Comparison of ENCODE assay signal across 8 cellular contexts in the genomic region with DNA sequence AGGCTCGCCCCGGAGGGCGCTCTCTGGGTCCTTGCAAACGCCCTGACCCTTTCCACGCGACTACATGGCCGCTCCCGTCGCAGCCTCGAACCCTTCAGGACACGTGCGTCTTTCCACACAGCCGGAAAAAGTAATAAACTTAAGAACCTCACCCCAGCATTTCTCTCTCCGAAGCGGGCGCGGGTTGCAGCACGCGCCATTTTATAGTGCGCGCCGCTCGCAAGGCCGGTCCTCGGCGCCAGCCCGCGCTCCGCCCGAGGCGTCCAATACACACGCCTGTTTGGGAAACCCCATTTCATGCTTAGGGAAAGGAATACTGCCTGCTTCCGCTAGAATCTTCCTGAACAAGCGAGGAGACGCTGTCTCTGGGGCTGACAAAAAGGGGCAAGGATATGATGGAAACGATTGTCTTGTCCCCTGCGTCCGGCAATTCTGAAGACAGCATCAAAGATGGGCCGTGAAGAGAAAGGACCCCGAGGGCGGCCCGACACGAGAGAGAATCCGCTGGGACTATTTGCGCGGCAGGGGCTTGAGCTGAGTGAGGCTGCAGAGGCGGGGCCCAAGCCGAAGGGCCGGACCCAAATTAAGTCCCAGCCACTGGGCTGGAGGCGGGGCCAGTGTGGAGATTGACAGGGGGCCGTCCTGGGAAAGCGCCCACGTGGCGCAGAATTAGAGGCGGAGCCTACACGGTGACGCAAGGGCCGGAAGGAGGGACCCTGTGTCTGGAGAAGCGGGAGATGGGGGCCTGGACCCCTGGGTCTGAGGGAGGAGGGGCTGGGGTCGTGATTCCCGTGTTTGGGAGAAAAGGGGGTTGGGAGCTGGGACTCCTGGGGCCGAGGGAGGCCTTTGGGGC. TPM values are rescaled to one million over a fixed set of nuclear protein-coding genes. Genes with fewer than 3 reads are reported as not detected.
A peak's percentile ranks its signal among the peaks of the same experiment; 100 is the strongest.
DNase-seq lines count a peak whose midpoint lies in the region; ATAC-seq, FAIRE-seq and TF ChIP-seq lines count a peak whose summit lies in the region.

No MANE protein-coding gene starts in this region.

- H3K27ac Mint-ChIP-seq in WTC11, result peak overlapping the region; percentile 100

- no peaks in the 10 kb centered on the region for H3K9me3 Mint-ChIP-seq in WTC11

- DNase-seq in AG08395 (ENCODE audit: low spot score), result peak; percentile 99
- peak; percentile 95 for DNase-seq in NCI-H2227 treated with DMSO at 0.1 percent for 48 hours (lab: John Stamatoyannopoulos, UW)
- peak; percentile 98 for DNase-seq in WTC11 (ENCODE audit: low spot score)
- DNase-seq in cardiac fibroblast (ENCODE audit: low read depth in 2 of 2), result peak; percentile 99
- peak; percentile 98 for DNase-seq in iPS-NIHi7 (ENCODE audit: extremely low spot score)
- DNase-seq in small intestine, result peak; percentile 98

- H3K4me1 Mint-ChIP-seq in WTC11, result peaks cover 25% of the 10 kb centered on the region

- in situ Hi-C loops in GM18951 (cut with MboI; ENCODE audit: low sequenced_read_pairs, unreplicated experiment), result no loop called here

- no peak for FAIRE-seq in small intestine (lab: Jason Lieb, UNC)

- peaks cover 0 to 4% of the 10 kb centered on the region in 2 donors for H3K36me3 ChIP-seq in small intestine (ENCODE audit: control insufficient read depth in 2 of 2, insufficient read depth in 2 of 2, low read length in 2 of 2)

- CTCF ChIA-PET in WTC11 (lab: Charles Lee), result interaction anchor here (0.6 to 2.6 kb wide), 12 partner anchors 9 to 344 kb away, joined by 3 to 13 read pairs (median 3); no protein-coding TSS in a partner anchor

- H3K27me3 ChIP-seq in small intestine (ENCODE audit: control insufficient read depth in 2 of 2, insufficient read depth in 2 of 2, low read length in 2 of 2), result no peaks in the 10 kb centered on the region

- peaks cover 0 to 2% of the 10 kb centered on the region in 2 donors for H3K4me1 ChIP-seq in small intestine (ENCODE audit: control insufficient read depth in 2 of 2, insufficient read depth in 1 of 2, low read depth in 1 of 2, low read length in 1 of 2)

- H3K27me3 Mint-ChIP-seq in WTC11 (ENCODE audit: low read depth), result peaks cover 28% of the 10 kb centered on the region

- no peaks in the 10 kb centered on the region for H3K9me3 ChIP-seq in small intestine (ENCODE audit: control insufficient read depth, low read depth)

- POLR2A ChIA-PET in WTC11 (lab: Charles Lee), result interaction anchor here (0.6 to 1.3 kb wide), 8 partner anchors 9 to 105 kb away, joined by 3 to 6 read pairs (median 4); no protein-coding TSS in a partner anchor

- TF ChIP-seq CTCF in WTC11 (IDR thresholded peaks at IDR 0.05) (no peak), cardiac fibroblast (IDR thresholded peaks at IDR 0.05; ENCODE audit: low read depth, low read length) (no peak)

- ATAC-seq in HG03175 (IDR thresholded peaks at IDR 0.05; ENCODE audit: unreplicated experiment), result peak; percentile 94
- peak; percentile 96 for ATAC-seq in WTC11

- peaks cover 44% of the 10 kb centered on the region for H3K36me3 Mint-ChIP-seq in WTC11

- H3K27ac ChIP-seq in small intestine (ENCODE audit: low read depth in 1 of 2, low read length in 1 of 2), result peak overlapping the region; percentile 85 to 99

- H3K4me3 ChIP-seq in cardiac fibroblast (replicated peaks in 1 of 2; ENCODE audit: low read depth in 2 of 2, low read length in 2 of 2) (peak overlapping the region; percentile 99 to 100), small intestine (ENCODE audit: low read depth in 1 of 2, low read length in 2 of 2) (peak overlapping the region; percentile 71 to 86)

- peak overlapping the region; percentile 96 for H3K4me3 Mint-ChIP-seq in WTC11

- 0 to 1% (median 0%) methylated on average over 61 to 62 of the region's 62 CpGs for WGBS in small intestine, 3 donors

- TF ChIP-seq POLR2A in GM18951 (IDR thresholded peaks at IDR 0.05; ENCODE audit: extremely low read depth, insufficient read depth, insufficient read length), result peak; percentile 98

TF ChIP-seq in WTC11, 78 proteins besides CTCF, POLR2A, EP300 and RAD21 (continues in another document):
- no peak for TF ChIP-seq NR3C1 (CRISPR knock-in tag; conservative IDR thresholded peaks at IDR 0.05; ENCODE audit: low read depth)
- peak; percentile 87 for TF ChIP-seq FOXP1 (CRISPR knock-in tag; IDR thresholded peaks at IDR 0.05; ENCODE audit: borderline replicate concordance)
- TF ChIP-seq, protein P1, sequence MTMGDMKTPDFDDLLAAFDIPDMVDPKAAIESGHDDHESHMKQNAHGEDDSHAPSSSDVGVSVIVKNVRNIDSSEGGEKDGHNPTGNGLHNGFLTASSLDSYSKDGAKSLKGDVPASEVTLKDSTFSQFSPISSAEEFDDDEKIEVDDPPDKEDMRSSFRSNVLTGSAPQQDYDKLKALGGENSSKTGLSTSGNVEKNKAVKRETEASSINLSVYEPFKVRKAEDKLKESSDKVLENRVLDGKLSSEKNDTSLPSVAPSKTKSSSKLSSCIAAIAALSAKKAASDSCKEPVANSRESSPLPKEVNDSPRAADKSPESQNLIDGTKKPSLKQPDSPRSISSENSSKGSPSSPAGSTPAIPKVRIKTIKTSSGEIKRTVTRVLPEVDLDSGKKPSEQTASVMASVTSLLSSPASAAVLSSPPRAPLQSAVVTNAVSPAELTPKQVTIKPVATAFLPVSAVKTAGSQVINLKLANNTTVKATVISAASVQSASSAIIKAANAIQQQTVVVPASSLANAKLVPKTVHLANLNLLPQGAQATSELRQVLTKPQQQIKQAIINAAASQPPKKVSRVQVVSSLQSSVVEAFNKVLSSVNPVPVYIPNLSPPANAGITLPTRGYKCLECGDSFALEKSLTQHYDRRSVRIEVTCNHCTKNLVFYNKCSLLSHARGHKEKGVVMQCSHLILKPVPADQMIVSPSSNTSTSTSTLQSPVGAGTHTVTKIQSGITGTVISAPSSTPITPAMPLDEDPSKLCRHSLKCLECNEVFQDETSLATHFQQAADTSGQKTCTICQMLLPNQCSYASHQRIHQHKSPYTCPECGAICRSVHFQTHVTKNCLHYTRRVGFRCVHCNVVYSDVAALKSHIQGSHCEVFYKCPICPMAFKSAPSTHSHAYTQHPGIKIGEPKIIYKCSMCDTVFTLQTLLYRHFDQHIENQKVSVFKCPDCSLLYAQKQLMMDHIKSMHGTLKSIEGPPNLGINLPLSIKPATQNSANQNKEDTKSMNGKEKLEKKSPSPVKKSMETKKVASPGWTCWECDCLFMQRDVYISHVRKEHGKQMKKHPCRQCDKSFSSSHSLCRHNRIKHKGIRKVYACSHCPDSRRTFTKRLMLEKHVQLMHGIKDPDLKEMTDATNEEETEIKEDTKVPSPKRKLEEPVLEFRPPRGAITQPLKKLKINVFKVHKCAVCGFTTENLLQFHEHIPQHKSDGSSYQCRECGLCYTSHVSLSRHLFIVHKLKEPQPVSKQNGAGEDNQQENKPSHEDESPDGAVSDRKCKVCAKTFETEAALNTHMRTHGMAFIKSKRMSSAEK (CRISPR knock-in tag; IDR thresholded peaks at IDR 0.05; ENCODE audit: borderline replicate concordance), result no peak
- TF ChIP-seq, protein P2, sequence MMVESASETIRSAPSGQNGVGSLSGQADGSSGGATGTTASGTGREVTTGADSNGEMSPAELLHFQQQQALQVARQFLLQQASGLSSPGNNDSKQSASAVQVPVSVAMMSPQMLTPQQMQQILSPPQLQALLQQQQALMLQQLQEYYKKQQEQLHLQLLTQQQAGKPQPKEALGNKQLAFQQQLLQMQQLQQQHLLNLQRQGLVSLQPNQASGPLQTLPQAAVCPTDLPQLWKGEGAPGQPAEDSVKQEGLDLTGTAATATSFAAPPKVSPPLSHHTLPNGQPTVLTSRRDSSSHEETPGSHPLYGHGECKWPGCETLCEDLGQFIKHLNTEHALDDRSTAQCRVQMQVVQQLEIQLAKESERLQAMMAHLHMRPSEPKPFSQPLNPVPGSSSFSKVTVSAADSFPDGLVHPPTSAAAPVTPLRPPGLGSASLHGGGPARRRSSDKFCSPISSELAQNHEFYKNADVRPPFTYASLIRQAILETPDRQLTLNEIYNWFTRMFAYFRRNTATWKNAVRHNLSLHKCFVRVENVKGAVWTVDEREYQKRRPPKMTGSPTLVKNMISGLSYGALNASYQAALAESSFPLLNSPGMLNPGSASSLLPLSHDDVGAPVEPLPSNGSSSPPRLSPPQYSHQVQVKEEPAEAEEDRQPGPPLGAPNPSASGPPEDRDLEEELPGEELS (CRISPR knock-in tag; IDR thresholded peaks at IDR 0.05), result peak; percentile 39; the same call in 1 of the 2 replicates
- peak; percentile 91 for TF ChIP-seq ZNF416 (CRISPR knock-in tag; IDR thresholded peaks at IDR 0.05)
- no peak for TF ChIP-seq NFYB (CRISPR knock-in tag; conservative IDR thresholded peaks at IDR 0.05; ENCODE audit: low read depth)
- TF ChIP-seq ZNF121 (CRISPR knock-in tag; IDR thresholded peaks at IDR 0.05), result no peak
- TF ChIP-seq HMGA2 (CRISPR knock-in tag; IDR thresholded peaks at IDR 0.05), result no peak
- peak; percentile 79; the same call in 1 of the 2 replicates for TF ChIP-seq JUN (CRISPR knock-in tag; IDR thresholded peaks at IDR 0.05)
- TF ChIP-seq, protein P3, sequence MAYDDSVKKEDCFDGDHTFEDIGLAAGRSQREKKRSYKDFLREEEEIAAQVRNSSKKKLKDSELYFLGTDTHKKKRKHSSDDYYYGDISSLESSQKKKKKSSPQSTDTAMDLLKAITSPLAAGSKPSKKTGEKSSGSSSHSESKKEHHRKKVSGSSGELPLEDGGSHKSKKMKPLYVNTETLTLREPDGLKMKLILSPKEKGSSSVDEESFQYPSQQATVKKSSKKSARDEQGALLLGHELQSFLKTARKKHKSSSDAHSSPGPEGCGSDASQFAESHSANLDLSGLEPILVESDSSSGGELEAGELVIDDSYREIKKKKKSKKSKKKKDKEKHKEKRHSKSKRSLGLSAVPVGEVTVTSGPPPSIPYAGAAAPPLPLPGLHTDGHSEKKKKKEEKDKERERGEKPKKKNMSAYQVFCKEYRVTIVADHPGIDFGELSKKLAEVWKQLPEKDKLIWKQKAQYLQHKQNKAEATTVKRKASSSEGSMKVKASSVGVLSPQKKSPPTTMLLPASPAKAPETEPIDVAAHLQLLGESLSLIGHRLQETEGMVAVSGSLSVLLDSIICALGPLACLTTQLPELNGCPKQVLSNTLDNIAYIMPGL (CRISPR knock-in tag; IDR thresholded peaks at IDR 0.05), result 0 out of 2 replicates have a peak, but pooled peaks have one; percentile 56
- TF ChIP-seq ZNF671 (CRISPR knock-in tag; IDR thresholded peaks at IDR 0.05), result no peak
- TF ChIP-seq ZNF219 (CRISPR knock-in tag; IDR thresholded peaks at IDR 0.05; ENCODE audit: borderline replicate concordance), result peak; percentile 51; the same call in 1 of the 2 replicates
- TF ChIP-seq GRHL2 (CRISPR knock-in tag; IDR thresholded peaks at IDR 0.05; ENCODE audit: insufficient replicate concordance, severe bottlenecking), result no peak
- peak; percentile 84 for TF ChIP-seq NFATC4 (CRISPR knock-in tag; IDR thresholded peaks at IDR 0.05)

RNA-seq across cellular contexts. Expression of a gene that starts 14.4 kb away (rescaled TPM):
- not detected in 3 replicates for total RNA-seq in WTC11 (2021)
- not detected for polyA plus RNA-seq in small intestine

RNA-seq across cellular contexts. Expression of a gene that starts 18.9 kb away (rescaled TPM):
- total RNA-seq in WTC11 (2021), result 3.9 to 6.0 TPM (median 5.4 TPM) in 3 replicates
- 10 to 100 TPM; 12.5 to 45.6 (median 14.1) TPM for polyA plus RNA-seq in small intestine

RNA-seq across cellular contexts. Expression of a gene that starts 28.7 kb away (rescaled TPM):
- not detected in 3 replicates for total RNA-seq in WTC11 (2021)
- not detected for polyA plus RNA-seq in small intestine

RNA-seq across cellular contexts. Expression of a gene that starts 34.4 kb away (rescaled TPM):
- total RNA-seq in WTC11 (2021), result not detected in 3 replicates
- polyA plus RNA-seq in small intestine, result not detected

RNA-seq across cellular contexts. Expression of a gene that starts 50.1 kb away (rescaled TPM):
- total RNA-seq in WTC11 (2021), result 0.13 to 0.25 TPM (median 0.16 TPM) in 3 replicates
- polyA plus RNA-seq in small intestine, result 1 to 10 TPM in 1 of 3 donors, under 1 TPM in 2; 0.07 to 1.1 (median 0.27) TPM

Comparison
In these comparisons a context has a peak if more than half of its experiments do, and no peak if none do; other contexts are left out.
1. Peak in every context shown above with its lines: DNase-seq, ATAC-seq, H3K4me3 ChIP-seq and H3K27ac ChIP-seq.